ENCODE assay signal across 9 cellular contexts in the genomic region with DNA sequence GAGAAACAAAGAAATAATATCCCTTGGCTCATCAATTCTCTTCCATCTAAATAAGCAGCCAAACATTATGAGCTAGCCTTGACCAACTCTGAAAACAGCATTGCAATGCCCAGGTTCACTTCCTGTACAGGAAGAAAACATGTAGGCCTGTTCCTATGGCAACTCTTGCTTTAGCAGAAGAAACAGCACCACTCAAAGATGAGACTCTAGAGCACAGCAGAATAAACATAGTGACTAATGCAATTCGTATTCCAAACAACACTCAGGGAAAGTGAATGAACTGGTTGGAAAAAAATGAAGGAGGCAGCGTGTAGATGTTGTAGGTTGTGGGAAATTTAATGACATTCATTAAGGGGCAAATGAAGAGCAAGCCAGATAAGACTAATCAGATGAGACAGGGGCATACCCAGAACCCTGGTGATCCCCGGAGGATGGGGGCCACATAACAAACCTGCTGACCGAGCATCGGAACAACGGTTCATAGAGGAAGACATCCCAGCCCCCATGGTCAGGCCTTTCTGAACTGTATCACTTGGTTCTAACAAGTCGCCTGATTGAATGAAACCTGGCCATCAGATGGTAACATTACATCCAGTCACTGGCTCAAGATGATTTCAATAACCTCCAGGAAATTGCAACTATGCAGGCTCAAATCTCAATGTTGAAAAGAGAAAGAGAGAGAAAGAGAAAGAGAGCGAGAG. TPM values are rescaled to one million over a fixed set of nuclear protein-coding genes. Genes with fewer than 3 reads are reported as not detected.
DNase-seq lines count a peak whose midpoint lies in the region; ATAC-seq and TF ChIP-seq lines count a peak whose summit lies in the region.
"Had no signal": no experiment of that assay in that cellular context is flagged by ENCODE, and none has a peak within 500 bp of the region (broad histone marks: within the 10 kb centered on the region; RNA-seq: fewer than 3 reads in every experiment).

No MANE protein-coding gene starts in this region.

- POLR2A ChIA-PET in BJ (lab: Charles Lee) = no interaction called here

- H3K27ac ChIP-seq in Peyer's patch (peak overlapping the region; percentile 13 to 90 (median 71)), mucosa of rectum (ENCODE audit: low read depth in 2 of 2, low read length in 2 of 2) (peak overlapping the region; percentile 65 to 74)

- H3K4me3 ChIP-seq in BJ (ENCODE audit: low read depth, low read length) (no peak overlapping the region), Peyer's patch (no peak overlapping the region), mucosa of rectum (ENCODE audit: low read length in 2 of 2) (peak overlapping the region in 1 of 2 donors; percentile 1)

- H3K36me3 ChIP-seq in BJ (ENCODE audit: control insufficient read depth, insufficient read depth, low read length) (no peaks in the 10 kb centered on the region), Peyer's patch (no peaks in the 10 kb centered on the region), mucosa of rectum (ENCODE audit: control insufficient read depth in 2 of 2, insufficient read depth in 2 of 2, low read length in 2 of 2) (peaks cover 0 to 10% of the 10 kb centered on the region in 2 donors)

- no peak for TF ChIP-seq POLR2A in Peyer's patch (IDR thresholded peaks at IDR 0.05)

- peak; percentile 93 for DNase-seq in BJ (ENCODE audit: low read depth)
- DNase-seq in Peyer's patch = peak in 1 of 3 donors; percentile 57
- DNase-seq in dedifferentiated amniotic fluid mesenchymal stem cell (ENCODE audit: extremely low spot score) = peak; percentile 91
- DNase-seq in COR-L47 (lab: John Stamatoyannopoulos, UW) = no peak
- no peak for DNase-seq in OCI-M2 (lab: John Stamatoyannopoulos, UW; ENCODE audit: unreplicated experiment)

- H3K4me1 ChIP-seq in Peyer's patch (peaks cover 0 to 31% (median 21%) of the 10 kb centered on the region in 4 donors), mucosa of rectum (ENCODE audit: control insufficient read depth in 2 of 2, insufficient read depth in 2 of 2, low read length in 2 of 2) (peaks cover 27% of the 10 kb centered on the region in 2 donors)

- CTCF ChIA-PET in BJ (lab: Yijun Ruan, JAX) = interaction anchor here (1.1 to 1.2 kb wide), 2 partner anchors 34 to 38 kb away, joined by 3 to 4 read pairs; no protein-coding TSS in a partner anchor

- H3K9ac ChIP-seq in mucosa of rectum (ENCODE audit: low read depth in 1 of 2, low read length in 2 of 2) = no peak overlapping the region

- H3K9me3 ChIP-seq in Peyer's patch = no peaks in the 10 kb centered on the region
- H3K9me3 ChIP-seq in mucosa of rectum (ENCODE audit: control insufficient read depth in 2 of 2, low read length in 2 of 2) = no peaks in the 10 kb centered on the region

- H3K27me3 ChIP-seq in BJ (ENCODE audit: control insufficient read depth, insufficient read depth, low read length) (no peaks in the 10 kb centered on the region), Peyer's patch (no peaks in the 10 kb centered on the region), mucosa of rectum (ENCODE audit: control insufficient read depth in 2 of 2, insufficient read depth in 2 of 2, low read length in 2 of 2) (no peaks in the 10 kb centered on the region)

- no peak for TF ChIP-seq CTCF in BJ (IDR thresholded peaks at IDR 0.05; ENCODE audit: insufficient read depth, low read depth, low read length)
- no peak for TF ChIP-seq CTCF in Peyer's patch (IDR thresholded peaks at IDR 0.05)

- ATAC-seq in GM18867 (IDR thresholded peaks at IDR 0.05; ENCODE audit: unreplicated experiment) (peak; percentile 62), HG03095 (IDR thresholded peaks at IDR 0.05; ENCODE audit: unreplicated experiment) (peak; percentile 46)
- ATAC-seq: Panc1 had no signal

RNA-seq across cellular contexts. Expression of gene ARHGDIB, which starts 9.0 kb away (rescaled TPM):
- 22.7 and 31.7 TPM in 2 replicates for polyA plus RNA-seq in BJ (2011; rRNA removed)
- 7.7 and 13.2 TPM in 2 replicates for polyA minus RNA-seq in BJ (2011; rRNA and poly(A)+ RNA removed)
- total RNA-seq in Peyer's patch = 100 to 1,000 TPM in 1 of 4 donors, 10 to 100 TPM in 3; 17.1 to 290 (median 57.1) TPM

RNA-seq across cellular contexts. Expression of gene ERP27, which starts 14.1 kb away (rescaled TPM):
- 0.66 and 0.93 TPM in 2 replicates for polyA plus RNA-seq in BJ (2011; rRNA removed)
- not detected in 2 replicates for polyA minus RNA-seq in BJ (2011; rRNA and poly(A)+ RNA removed)
- 1 to 10 TPM in 2 of 4 donors, under 1 TPM in 1, not detected in 1; 0.94 to 2.5 (median 1.2) TPM for total RNA-seq in Peyer's patch

RNA-seq across cellular contexts. Expression of gene PDE6H, which starts 20.4 kb away (rescaled TPM):
- polyA plus RNA-seq in BJ (2011; rRNA removed) = not detected in 2 replicates
- not detected in 2 replicates for polyA minus RNA-seq in BJ (2011; rRNA and poly(A)+ RNA removed)
- total RNA-seq in Peyer's patch = not detected

Comparison
In these comparisons a context has a peak if more than half of its experiments do, and no peak if none do; other contexts are left out.
1. DNase-seq: peak in BJ (single experiment) and dedifferentiated amniotic fluid mesenchymal stem cell (single experiment); none in COR-L47 (single experiment) and OCI-M2 (single experiment).